ENCODE assay signal across 20 cellular contexts in genomic region chr16:79310734-79311133, GRCh38.
DNase-seq lines count a peak whose midpoint lies in the region; ATAC-seq and TF ChIP-seq lines count a peak whose summit lies in the region.
"Had no signal": no experiment of that assay in that cellular context is flagged by ENCODE, and none has a peak within 500 bp of the region (broad histone marks: within the 10 kb centered on the region; RNA-seq: fewer than 3 reads in every experiment).

No MANE protein-coding gene starts in this region.

- no peaks in the 10 kb centered on the region for H3K36me3 ChIP-seq in GM23338 (ENCODE audit: insufficient read depth)
- H3K36me3 ChIP-seq in neural progenitor cell = no peaks in the 10 kb centered on the region
- H3K36me3 ChIP-seq in psoas muscle (ENCODE audit: insufficient read depth in 1 of 2, low read depth in 1 of 2) = no peaks in the 10 kb centered on the region

- H3K9me3 ChIP-seq in neural progenitor cell (ENCODE audit: low read depth) (no peaks in the 10 kb centered on the region), psoas muscle (no peaks in the 10 kb centered on the region)
- H3K9me3 ChIP-seq: A549 had no signal

- ATAC-seq in GM23338 (peak; percentile 56), psoas muscle (no peak)
- ATAC-seq: A549; CD8-positive, alpha-beta T cell; HepG2 had no signal

- no peak overlapping the region for H3K4me2 ChIP-seq in GM23338
- peak overlapping the region; percentile 44 for H3K4me2 ChIP-seq in neural progenitor cell
- H3K4me2 ChIP-seq: A549 had no signal

- no peak overlapping the region for H3K4me3 Mint-ChIP-seq in GM23338
- H3K4me3 Mint-ChIP-seq in neural progenitor cell = no peak overlapping the region
- no peak overlapping the region for H3K4me3 Mint-ChIP-seq in activated naive CD8-positive, alpha-beta T cell treated with anti-CD3 and anti-CD28 coated beads for 36 hours
- H3K4me3 Mint-ChIP-seq: CD14-positive monocyte; CD8-positive, alpha-beta T cell; HFFc6 had no signal

- TF ChIP-seq CTCF in GM23338 (conservative IDR thresholded peaks at IDR 0.05; ENCODE audit: low read depth in 2 of 2) (no peak), neural progenitor cell (IDR thresholded peaks at IDR 0.05) (no peak), psoas muscle (IDR thresholded peaks at IDR 0.05) (no peak)

- no peaks in the 10 kb centered on the region for H3K27me3 ChIP-seq in GM23338 (ENCODE audit: insufficient read depth)
- H3K27me3 ChIP-seq in neural progenitor cell = no peaks in the 10 kb centered on the region
- H3K27me3 ChIP-seq in psoas muscle (ENCODE audit: insufficient read depth in 3 of 3, low read length in 2 of 3) = no peaks in the 10 kb centered on the region

- H3K4me3 ChIP-seq in GM23338 (no peak overlapping the region), neural progenitor cell (no peak overlapping the region), psoas muscle (no peak overlapping the region)
- H3K4me3 ChIP-seq: A549 had no signal

- intact Hi-C loops in psoas muscle (cut with DNase I) = loop anchor here in 1 of 2 donors (10.0 kb wide), 2 partner anchors 56 to 134 kb away; no protein-coding TSS in a partner anchor

- H3K4me1 ChIP-seq in GM23338 (ENCODE audit: insufficient read depth) (peaks cover 18% of the 10 kb centered on the region; the same call in 1 of the 2 replicates), neural progenitor cell (peaks cover 37% of the 10 kb centered on the region), psoas muscle (no peaks in the 10 kb centered on the region)
- H3K4me1 ChIP-seq: A549 had no signal

- no peaks in the 10 kb centered on the region for H3F3A ChIP-seq in GM23338 (replicated peaks; ENCODE audit: low read depth)
- no peaks in the 10 kb centered on the region for H3F3A ChIP-seq in neural progenitor cell (ENCODE audit: low read depth)

- H3K36me3 Mint-ChIP-seq in GM23338 (ENCODE audit: low read depth) = no peaks in the 10 kb centered on the region
- peaks cover 3% of the 10 kb centered on the region for H3K36me3 Mint-ChIP-seq in neural progenitor cell
- no peaks in the 10 kb centered on the region for H3K36me3 Mint-ChIP-seq in activated naive CD8-positive, alpha-beta T cell treated with anti-CD3 and anti-CD28 coated beads for 36 hours
- H3K36me3 Mint-ChIP-seq: CD14-positive monocyte; CD8-positive, alpha-beta T cell had no signal

- no peak overlapping the region for H3K27ac Mint-ChIP-seq in GM23338
- H3K27ac Mint-ChIP-seq in neural progenitor cell = no peak overlapping the region
- H3K27ac Mint-ChIP-seq in activated naive CD8-positive, alpha-beta T cell treated with anti-CD3 and anti-CD28 coated beads for 36 hours = no peak overlapping the region
- H3K27ac Mint-ChIP-seq: CD14-positive monocyte; CD8-positive, alpha-beta T cell; HFFc6 had no signal

- H3K79me2 ChIP-seq in GM23338 (replicated peaks; ENCODE audit: insufficient read depth) (no peaks in the 10 kb centered on the region), neural progenitor cell (ENCODE audit: low read depth) (no peaks in the 10 kb centered on the region)

- DNase-seq in GM23338 (ENCODE audit: low spot score) = no peak
- DNase-seq in NCI-H1105 treated with DMSO at 0.1 percent for 48 hours (lab: John Stamatoyannopoulos, UW) = peak; percentile 73
- DNase-seq in cerebellar cortex (ENCODE audit: low spot score) = peak; percentile 28
- DNase-seq in neural progenitor cell (ENCODE audit: low spot score) = no peak
- DNase-seq in T-helper 9 cell = no peak
- DNase-seq in foreskin melanocyte = no peak
- DNase-seq in psoas muscle = no peak
- no peak for DNase-seq in activated naive CD8-positive, alpha-beta T cell treated with anti-CD3 and anti-CD28 coated beads for 36 hours
- DNase-seq: CD8-positive, alpha-beta T cell; COR-L47; DMS153; DMS79 treated with DMSO at 0.1 percent for 48 hours; EL; GDM1; GOT3; HCEC 1CT; HFFc6 had no signal

- H3K9me3 Mint-ChIP-seq in GM23338 = no peaks in the 10 kb centered on the region; the same call in 2 of the 3 replicates
- no peaks in the 10 kb centered on the region for H3K9me3 Mint-ChIP-seq in neural progenitor cell
- H3K9me3 Mint-ChIP-seq in activated naive CD8-positive, alpha-beta T cell treated with anti-CD3 and anti-CD28 coated beads for 36 hours = no peaks in the 10 kb centered on the region
- H3K9me3 Mint-ChIP-seq: CD8-positive, alpha-beta T cell had no signal

- H2AFZ ChIP-seq in GM23338 (peak overlapping the region; percentile 96), neural progenitor cell (replicated peaks) (peak overlapping the region; percentile 83)

- no peaks in the 10 kb centered on the region for H4K20me1 ChIP-seq in GM23338 (replicated peaks; ENCODE audit: insufficient read depth)
- no peaks in the 10 kb centered on the region for H4K20me1 ChIP-seq in neural progenitor cell (ENCODE audit: low read depth)

- peaks cover 13% of the 10 kb centered on the region for H3K27me3 Mint-ChIP-seq in GM23338 (ENCODE audit: insufficient read depth, low read depth, poor library complexity)
- H3K27me3 Mint-ChIP-seq in neural progenitor cell (ENCODE audit: insufficient read depth, low read depth) = peaks cover 30% of the 10 kb centered on the region
- peaks cover 36% of the 10 kb centered on the region for H3K27me3 Mint-ChIP-seq in activated naive CD8-positive, alpha-beta T cell treated with anti-CD3 and anti-CD28 coated beads for 36 hours

- H3K27ac ChIP-seq in GM23338 (ENCODE audit: low read depth) (no peak overlapping the region), neural progenitor cell (no peak overlapping the region), psoas muscle (no peak overlapping the region)
- H3K27ac ChIP-seq: A549 had no signal

- H3K9me2 ChIP-seq in GM23338 (ENCODE audit: insufficient read depth) = no peaks in the 10 kb centered on the region

- 16 to 55% (median 35%) methylated on average over 7 of the region's 7 CpGs for WGBS in psoas muscle, 3 donors

- H3K9ac ChIP-seq in neural progenitor cell = no peak overlapping the region

- peaks cover 35% of the 10 kb centered on the region for H3K4me1 Mint-ChIP-seq in GM23338
- H3K4me1 Mint-ChIP-seq in neural progenitor cell = peaks cover 27% of the 10 kb centered on the region
- H3K4me1 Mint-ChIP-seq in activated naive CD8-positive, alpha-beta T cell treated with anti-CD3 and anti-CD28 coated beads for 36 hours = peaks cover 4% of the 10 kb centered on the region

TF ChIP-seq in GM23338, 12 proteins besides CTCF, POLR2A, EP300 and RAD21 (continues in another document):
- TF ChIP-seq ETS1 (IDR thresholded peaks at IDR 0.05) (no peak), EZH2phosphoT487 (IDR thresholded peaks at IDR 0.05; ENCODE audit: unreplicated experiment) (no peak), NANOG (IDR thresholded peaks at IDR 0.05; ENCODE audit: borderline replicate concordance) (no peak), ZNF331 (CRISPR knock-in tag; IDR thresholded peaks at IDR 0.05; ENCODE audit: low read depth) (no peak)

Comparison
In these comparisons a context has a peak if more than half of its experiments do, and no peak if none do; other contexts are left out.
1. DNase-seq: peak in NCI-H1105 treated with DMSO at 0.1 percent for 48 hours (single experiment) and cerebellar cortex (single experiment); none in GM23338 (single experiment), neural progenitor cell (single experiment), T-helper 9 cell (single experiment), foreskin melanocyte (single experiment), psoas muscle (0 of 2) and activated naive CD8-positive, alpha-beta T cell treated with anti-CD3 and anti-CD28 coated beads for 36 hours (single experiment).